ENCODE assay signal across 14 cellular contexts in the genomic region with DNA sequence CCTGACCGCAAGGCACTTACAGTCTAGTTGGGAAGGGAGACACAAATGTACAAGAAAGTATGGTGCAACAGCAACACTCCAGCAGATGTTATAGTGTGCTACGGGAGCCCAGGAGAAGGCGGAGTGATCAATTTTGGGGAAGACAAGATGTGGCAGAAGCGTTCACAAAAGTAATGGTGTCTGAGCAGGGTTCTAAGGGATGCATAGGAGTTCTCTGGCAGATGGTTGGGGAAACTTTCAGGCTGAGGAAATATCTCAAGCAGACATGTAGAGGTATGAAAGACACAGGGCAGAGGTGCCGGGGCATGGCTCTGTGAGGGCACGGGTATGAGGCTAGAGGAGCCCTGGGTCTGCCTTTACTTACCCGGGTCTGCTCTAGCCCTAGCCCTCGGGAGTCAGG. TPM values are rescaled to one million over a fixed set of nuclear protein-coding genes. Genes with fewer than 3 reads are reported as not detected.
DNase-seq lines count a peak whose midpoint lies in the region; ATAC-seq, FAIRE-seq and TF ChIP-seq lines count a peak whose summit lies in the region.
"Had no signal": no experiment of that assay in that cellular context is flagged by ENCODE, and none has a peak within 500 bp of the region (broad histone marks: within the 10 kb centered on the region; RNA-seq: fewer than 3 reads in every experiment).

No MANE protein-coding gene starts in this region.

- peaks cover 42% of the 10 kb centered on the region for H3K4me1 Mint-ChIP-seq in activated CD4-positive, alpha-beta memory T cell treated with anti-CD3 and anti-CD28 coated beads for 36 hours (ENCODE audit: low read depth)

- no peak overlapping the region for H3K4ac ChIP-seq in H1 (replicated peaks; ENCODE audit: insufficient read length, low read depth, low read length)

- TF ChIP-seq POLR2A in H1 (IDR thresholded peaks at IDR 0.05; ENCODE audit: control extremely low read depth in 1 of 2, low read depth in 2 of 2, low read length in 2 of 2), result no peak

- H3K4me2 ChIP-seq in H1 (ENCODE audit: insufficient read depth in 1 of 2, low read depth in 2 of 2, low read length in 2 of 2), result no peak overlapping the region

- no peak overlapping the region; the same call in 1 of the 2 replicates for H4K8ac ChIP-seq in H1 (ENCODE audit: extremely low read depth, insufficient read depth, low read length)

- no peak overlapping the region for H3K27ac Mint-ChIP-seq in activated CD4-positive, alpha-beta memory T cell treated with anti-CD3 and anti-CD28 coated beads for 36 hours
- H3K27ac Mint-ChIP-seq: H9 had no signal

- no peak overlapping the region for H3K56ac ChIP-seq in H1 (replicated peaks; ENCODE audit: insufficient read length, low read depth, low read length)

- no peak for TF ChIP-seq RAD21 in H1 (IDR thresholded peaks at IDR 0.05 in 1 of 2, conservative IDR thresholded peaks at IDR 0.05 in 1 of 2; ENCODE audit: low read depth in 2 of 2, low read length in 2 of 2)

- H3K4me3 Mint-ChIP-seq in activated CD4-positive, alpha-beta memory T cell treated with anti-CD3 and anti-CD28 coated beads for 36 hours, result no peak overlapping the region
- H3K4me3 Mint-ChIP-seq: H9 had no signal

- H2BK12ac ChIP-seq in H1 (ENCODE audit: low read depth, low read length), result peak overlapping the region; percentile 39; the same call in 1 of the 2 replicates

- no peaks in the 10 kb centered on the region for H4K20me1 ChIP-seq in H1 (replicated peaks in 1 of 2; ENCODE audit: control insufficient read depth in 1 of 2, insufficient read depth in 2 of 2, low read length in 2 of 2)

- H2BK120ac ChIP-seq in H1 (replicated peaks; ENCODE audit: low read depth, low read length), result no peak overlapping the region

- peak overlapping the region in 3 of 10 donors; percentile 11 to 24 (median 14) for H3K4me3 ChIP-seq in heart right ventricle
- H3K4me3 ChIP-seq in H1 (ENCODE audit: extremely low read depth in 1 of 4, insufficient read depth in 2 of 4, low read depth in 3 of 4, low read length in 4 of 4), result no peak overlapping the region
- no peak overlapping the region for H3K4me3 ChIP-seq in upper lobe of right lung

- TF ChIP-seq EP300 in H1 (IDR thresholded peaks at IDR 0.05; ENCODE audit: borderline replicate concordance in 1 of 2, low read depth in 2 of 2, low read length in 2 of 2), result no peak

- no peak overlapping the region for H3K23ac ChIP-seq in H1 (ENCODE audit: insufficient read length)

- H2BK5ac ChIP-seq in H1 (ENCODE audit: low read depth, low read length), result no peak overlapping the region

- H3K4me1 ChIP-seq in heart right ventricle (peaks cover 6 to 77% (median 42%) of the 10 kb centered on the region in 9 donors), H1 (replicated peaks in 1 of 4; ENCODE audit: control insufficient read depth in 3 of 4, insufficient read depth in 4 of 4, low read length in 3 of 4) (peaks cover 3 to 13% (median 11%) of the 10 kb centered on the region in 4 experiments; a peak in 5 of 7 replicates), upper lobe of right lung (peaks cover 45% of the 10 kb centered on the region)

- DNase-seq in heart right ventricle (no peak), Right ventricle myocardium superior (no peak), H1 (ENCODE audit: low read depth in 1 of 2, low spot score in 2 of 2) (no peak), omental fat pad (ENCODE audit: low spot score) (no peak), upper lobe of right lung (no peak), NCI-H1105 (lab: John Stamatoyannopoulos, UW) (no peak)
- DNase-seq in activated CD4-positive, alpha-beta memory T cell treated with anti-CD3 and anti-CD28 coated beads for 36 hours, result no peak
- DNase-seq: activated CD4-positive, alpha-beta T cell treated with anti-CD3 and anti-CD28 coated beads, Interleukin-2, amount 50 U/mL, for 1 hour; activated gamma-delta T cell; H9; NCI-H345; T-helper 2 cell had no signal

- H3K23me2 ChIP-seq in H1 (ENCODE audit: low read depth, low read length), result no peaks in the 10 kb centered on the region

- TF ChIP-seq CTCF in heart right ventricle (IDR thresholded peaks at IDR 0.05) (no peak), H1 (IDR thresholded peaks at IDR 0.05; ENCODE audit: control extremely low read depth in 1 of 3, insufficient read depth in 1 of 3, low read depth in 1 of 3, low read length in 3 of 3) (no peak), omental fat pad (IDR thresholded peaks at IDR 0.05) (no peak), upper lobe of right lung (IDR thresholded peaks at IDR 0.05) (no peak)

- no peak overlapping the region for H4K5ac ChIP-seq in H1 (ENCODE audit: insufficient read length, low read depth, low read length)

- H3K14ac ChIP-seq in H1 (ENCODE audit: insufficient read length), result no peak overlapping the region

- H3K79me1 ChIP-seq in H1 (ENCODE audit: low read depth, low read length), result no peaks in the 10 kb centered on the region

- H3K9me3 Mint-ChIP-seq in activated CD4-positive, alpha-beta memory T cell treated with anti-CD3 and anti-CD28 coated beads for 36 hours, result no peaks in the 10 kb centered on the region
- H3K9me3 Mint-ChIP-seq: H9 had no signal

- ATAC-seq in heart right ventricle (peak in 2 of 8 donors; percentile 4 to 5), Right ventricle myocardium superior (ENCODE audit: poor library complexity) (no peak), omental fat pad (ENCODE audit: low FRiP score) (peak; percentile 1), upper lobe of right lung (no peak), HG02840 (IDR thresholded peaks at IDR 0.05; ENCODE audit: low FRiP score, unreplicated experiment) (no peak)

- WGBS in heart right ventricle, 2 donors, result 83 to 86% methylated on average over 8 of the region's 8 CpGs
- WGBS in H1 (ENCODE audit: extremely low coverage in 1 of 2, insufficient coverage in 1 of 2, insufficient read length in 1 of 2, insufficient replicate concordance in 2 of 2, low coverage in 1 of 2, low lambda C conversion rate in 2 of 2, missing lambda C conversion rate in 1 of 2), 2 experiments, result 89% methylated on average over 8 of the region's 8 CpGs; no CpG with 5 or more reads in 1 of the 2 experiments

- CTCF ChIA-PET in H1 (lab: Charles Lee; ENCODE audit: partially characterized antibody), result interaction anchor here (0.5 to 8.9 kb wide), 6 partner anchors 10 to 170 kb away, joined by 3 to 74 read pairs (median 6); a partner anchor contains a TSS
- CTCF ChIA-PET in activated CD4-positive, alpha-beta memory T cell treated with anti-CD3 and anti-CD28 coated beads for 36 hours (lab: Charles Lee), result interaction anchor here (3.7 kb wide), 1 partner anchor 24 kb away, joined by 14 read pairs; no protein-coding TSS in a partner anchor

- H3K79me2 ChIP-seq in H1 (ENCODE audit: control insufficient read depth in 1 of 2, insufficient read depth in 2 of 2, low read length in 2 of 2), result 0 out of 4 replicates have a peak, but pooled peaks cover 0 to 2% of the 10 kb centered on the region in 2 experiments

- H3K27me3 Mint-ChIP-seq in activated CD4-positive, alpha-beta memory T cell treated with anti-CD3 and anti-CD28 coated beads for 36 hours, result no peaks in the 10 kb centered on the region

- H3K18ac ChIP-seq in H1 (ENCODE audit: extremely low read depth, low read length), result no peak overlapping the region

- H3K9ac ChIP-seq in H1 (replicated peaks in 1 of 4; ENCODE audit: extremely low read depth in 1 of 4, low read depth in 3 of 4, low read length in 3 of 4), result no peak overlapping the region

- intact Hi-C loops in heart right ventricle (cut with DNase I) (no loop called here), Right ventricle myocardium superior (cut with DNase I) (no loop called here), upper lobe of right lung (cut with DNase I) (no loop called here)
- intact Hi-C loops in activated CD4-positive, alpha-beta memory T cell treated with anti-CD3 and anti-CD28 coated beads for 36 hours (cut with micrococcal nuclease), result no loop called here

- H4K91ac ChIP-seq in H1 (replicated peaks; ENCODE audit: insufficient read length, low read length), result no peak overlapping the region

- no peaks in the 10 kb centered on the region for H3K27me3 ChIP-seq in heart right ventricle
- H3K27me3 ChIP-seq in H1 (replicated peaks in 1 of 4; ENCODE audit: control insufficient read depth in 3 of 4, extremely low read depth in 1 of 4, insufficient read depth in 3 of 4, low read length in 3 of 4), result no peaks in the 10 kb centered on the region
- no peaks in the 10 kb centered on the region for H3K27me3 ChIP-seq in upper lobe of right lung

- no peak overlapping the region for H2AFZ ChIP-seq in H1 (ENCODE audit: low read length)

- H2BK15ac ChIP-seq in H1 (ENCODE audit: low read length), result no peak overlapping the region

- H3K27ac ChIP-seq in heart right ventricle (peak overlapping the region; percentile 47 to 100 (median 76)), H1 (ENCODE audit: low read depth, low read length) (no peak overlapping the region), upper lobe of right lung (peak overlapping the region; percentile 84)

- H2AK5ac ChIP-seq in H1 (ENCODE audit: low read depth, low read length), result no peak overlapping the region

- H3K9me3 ChIP-seq in heart right ventricle (no peaks in the 10 kb centered on the region), H1 (ENCODE audit: insufficient read depth in 2 of 2, low read depth in 1 of 2, low read length in 1 of 2) (no peaks in the 10 kb centered on the region), upper lobe of right lung (no peaks in the 10 kb centered on the region)

- H3K36me3 ChIP-seq in heart right ventricle (no peaks in the 10 kb centered on the region), H1 (ENCODE audit: control insufficient read depth in 2 of 4, insufficient read depth in 4 of 4, low read length in 3 of 4) (peaks cover 6 to 30% (median 16%) of the 10 kb centered on the region in 4 experiments; a peak in 7 of 8 replicates), upper lobe of right lung (no peaks in the 10 kb centered on the region)

- no peak for FAIRE-seq in H1 (lab: Jason Lieb, UNC)

- no peak overlapping the region for H2BK20ac ChIP-seq in H1 (ENCODE audit: low read length)

- POLR2A ChIA-PET in H1 (lab: Charles Lee; ENCODE audit: partially characterized antibody), result interaction anchor here (1.2 to 17.1 kb wide), 5 partner anchors 9 to 123 kb away, joined by 3 to 286 read pairs (median 141); a partner anchor contains a TSS
- POLR2A ChIA-PET in activated CD4-positive, alpha-beta memory T cell treated with anti-CD3 and anti-CD28 coated beads for 36 hours (lab: Charles Lee), result no interaction called here

- no peaks in the 10 kb centered on the region for H3K36me3 Mint-ChIP-seq in activated CD4-positive, alpha-beta memory T cell treated with anti-CD3 and anti-CD28 coated beads for 36 hours

RNA-seq across cellular contexts. Expression of a gene that starts 5.1 kb away (rescaled TPM):
- total RNA-seq in heart right ventricle (100 to 1,000 TPM in 1 of 10 donors, 10 to 100 TPM in 9; 29.4 to 100 (median 39.2) TPM), Right ventricle myocardium superior (47.9 TPM), omental fat pad (100 to 1,000 TPM; 279 to 689 (median 317) TPM), upper lobe of right lung (185 TPM)
- polyA plus RNA-seq in heart right ventricle (10 to 100 TPM; 34.4 to 75.7 TPM), H1 (2011; rRNA removed) (28.7 and 48.7 TPM in 2 replicates)
- total RNA-seq in H1 (2021; fragmentation: NEBNext Ultra II Directional; extraction: Animal tissue kit (Norgen Biotek cat#: 25700)), result 42.1 and 45.8 TPM in 2 replicates
- polyA plus RNA-seq in H1 (2011; cell fraction: cytosol; rRNA removed), result 29.1 TPM
- polyA plus RNA-seq in H1 (2011; cell fraction: nucleus; rRNA removed), result 46.5 TPM
- polyA plus RNA-seq in H1 (2012, experiment 1 of 2), result 40.7 to 46.5 TPM (median 44.7 TPM) in 4 replicates
- 56.1 TPM for polyA plus RNA-seq in H1 (2012, experiment 2 of 2)
- polyA plus RNA-seq in H1 (2013, experiment 1 of 2), result 75.2 TPM
- polyA plus RNA-seq in H1 (2013, experiment 2 of 2), result 89.3 TPM
- 33.4 and 50.9 TPM in 2 replicates for polyA minus RNA-seq in H1 (2011; rRNA and poly(A)+ RNA removed)
- 28.5 TPM for polyA minus RNA-seq in H1 (2011; cell fraction: cytosol; rRNA and poly(A)+ RNA removed)
- polyA minus RNA-seq in H1 (2011; cell fraction: nucleus; rRNA and poly(A)+ RNA removed), result 29.2 TPM
- 10 to 100 TPM; 47.5 to 49.6 TPM for total RNA-seq in activated CD4-positive, alpha-beta memory T cell treated with anti-CD3 and anti-CD28 coated beads for 36 hours

RNA-seq across cellular contexts. Expression of a gene that starts 28.4 kb away (rescaled TPM):
- total RNA-seq in heart right ventricle, result 1 to 10 TPM in 1 of 10 donors, under 1 TPM in 5, not detected in 4; 0.17 to 1.1 (median 0.49) TPM
- polyA plus RNA-seq in heart right ventricle, result under 1 TPM; 0.15 to 0.23 TPM
- not detected for total RNA-seq in Right ventricle myocardium superior
- 85.5 and 89.0 TPM in 2 replicates for total RNA-seq in H1 (2021; fragmentation: NEBNext Ultra II Directional; extraction: Animal tissue kit (Norgen Biotek cat#: 25700))
- 156 and 192 TPM in 2 replicates for polyA plus RNA-seq in H1 (2011; rRNA removed)
- 97.5 TPM for polyA plus RNA-seq in H1 (2011; cell fraction: cytosol; rRNA removed)
- polyA plus RNA-seq in H1 (2011; cell fraction: nucleus; rRNA removed), result 220 TPM
- 83.5 to 112 TPM (median 108 TPM) in 4 replicates for polyA plus RNA-seq in H1 (2012, experiment 1 of 2)
- polyA plus RNA-seq in H1 (2012, experiment 2 of 2), result 95.0 TPM
- polyA plus RNA-seq in H1 (2013, experiment 1 of 2), result 112 TPM
- 115 TPM for polyA plus RNA-seq in H1 (2013, experiment 2 of 2)
- 117 and 161 TPM in 2 replicates for polyA minus RNA-seq in H1 (2011; rRNA and poly(A)+ RNA removed)
- 49.3 TPM for polyA minus RNA-seq in H1 (2011; cell fraction: cytosol; rRNA and poly(A)+ RNA removed)
- polyA minus RNA-seq in H1 (2011; cell fraction: nucleus; rRNA and poly(A)+ RNA removed), result 76.1 TPM
- total RNA-seq in omental fat pad, result 10 to 100 TPM in 3 of 4 donors, 1 to 10 TPM in 1; 1.9 to 29.0 (median 15.7) TPM
- total RNA-seq in upper lobe of right lung, result 199 TPM
- total RNA-seq in activated CD4-positive, alpha-beta memory T cell treated with anti-CD3 and anti-CD28 coated beads for 36 hours, result under 1 TPM; 0.17 to 0.26 TPM

RNA-seq across cellular contexts. Expression of a gene that starts 36.5 kb away (rescaled TPM):
- 1 to 10 TPM in 2 of 10 donors, under 1 TPM in 3, not detected in 5; 0.13 to 1.9 (median 0.81) TPM for total RNA-seq in heart right ventricle
- 1 to 10 TPM; 1.1 to 1.6 TPM for polyA plus RNA-seq in heart right ventricle
- 0.22 TPM for total RNA-seq in Right ventricle myocardium superior
- 25.5 and 32.5 TPM in 2 replicates for total RNA-seq in H1 (2021; fragmentation: NEBNext Ultra II Directional; extraction: Animal tissue kit (Norgen Biotek cat#: 25700))
- polyA plus RNA-seq in H1 (2011; rRNA removed), result 23.1 and 38.1 TPM in 2 replicates
- polyA plus RNA-seq in H1 (2011; cell fraction: cytosol; rRNA removed), result 30.4 TPM
- polyA plus RNA-seq in H1 (2011; cell fraction: nucleus; rRNA removed), result 49.3 TPM
- 22.6 to 29.6 TPM (median 26.3 TPM) in 4 replicates for polyA plus RNA-seq in H1 (2012, experiment 1 of 2)
- 28.8 TPM for polyA plus RNA-seq in H1 (2012, experiment 2 of 2)
- polyA plus RNA-seq in H1 (2013, experiment 1 of 2), result 18.8 TPM
- polyA plus RNA-seq in H1 (2013, experiment 2 of 2), result 18.5 TPM
- polyA minus RNA-seq in H1 (2011; rRNA and poly(A)+ RNA removed), result 22.1 and 28.7 TPM in 2 replicates
- 17.8 TPM for polyA minus RNA-seq in H1 (2011; cell fraction: cytosol; rRNA and poly(A)+ RNA removed)
- 17.7 TPM for polyA minus RNA-seq in H1 (2011; cell fraction: nucleus; rRNA and poly(A)+ RNA removed)
- total RNA-seq in omental fat pad, result 10 to 100 TPM; 10.1 to 77.1 (median 13.8) TPM
- total RNA-seq in upper lobe of right lung, result 5.1 TPM
- not detected for total RNA-seq in activated CD4-positive, alpha-beta memory T cell treated with anti-CD3 and anti-CD28 coated beads for 36 hours
- total RNA-seq: myocyte had no signal

RNA-seq across cellular contexts. Expression of a gene that starts 37.0 kb away (rescaled TPM):
- 10 to 100 TPM; 14.1 to 49.1 (median 20.8) TPM for total RNA-seq in heart right ventricle
- 10 to 100 TPM; 37.5 to 38.3 TPM for polyA plus RNA-seq in heart right ventricle
- 23.2 TPM for total RNA-seq in Right ventricle myocardium superior
- total RNA-seq in H1 (2021; fragmentation: NEBNext Ultra II Directional; extraction: Animal tissue kit (Norgen Biotek cat#: 25700)), result 6.3 and 6.7 TPM in 2 replicates
- 5.1 and 9.2 TPM in 2 replicates for polyA plus RNA-seq in H1 (2011; rRNA removed)
- 4.2 TPM for polyA plus RNA-seq in H1 (2011; cell fraction: cytosol; rRNA removed)
- 7.9 TPM for polyA plus RNA-seq in H1 (2011; cell fraction: nucleus; rRNA removed)
- polyA plus RNA-seq in H1 (2012, experiment 1 of 2), result 27.4 to 39.4 TPM (median 31.7 TPM) in 4 replicates
- 11.0 TPM for polyA plus RNA-seq in H1 (2012, experiment 2 of 2)
- 11.7 TPM for polyA plus RNA-seq in H1 (2013, experiment 1 of 2)
- 13.4 TPM for polyA plus RNA-seq in H1 (2013, experiment 2 of 2)
- 2.2 and 3.2 TPM in 2 replicates for polyA minus RNA-seq in H1 (2011; rRNA and poly(A)+ RNA removed)
- 3.6 TPM for polyA minus RNA-seq in H1 (2011; cell fraction: cytosol; rRNA and poly(A)+ RNA removed)
- polyA minus RNA-seq in H1 (2011; cell fraction: nucleus; rRNA and poly(A)+ RNA removed), result 7.4 TPM
- total RNA-seq in omental fat pad, result 100 to 1,000 TPM in 3 of 4 donors, 10 to 100 TPM in 1; 99.9 to 171 (median 142) TPM
- 156 TPM for total RNA-seq in upper lobe of right lung
- total RNA-seq in activated CD4-positive, alpha-beta memory T cell treated with anti-CD3 and anti-CD28 coated beads for 36 hours, result 1 to 10 TPM; 1.5 to 1.9 TPM
